8 cellular contexts compared by ENCODE assay signal in the genomic region with DNA sequence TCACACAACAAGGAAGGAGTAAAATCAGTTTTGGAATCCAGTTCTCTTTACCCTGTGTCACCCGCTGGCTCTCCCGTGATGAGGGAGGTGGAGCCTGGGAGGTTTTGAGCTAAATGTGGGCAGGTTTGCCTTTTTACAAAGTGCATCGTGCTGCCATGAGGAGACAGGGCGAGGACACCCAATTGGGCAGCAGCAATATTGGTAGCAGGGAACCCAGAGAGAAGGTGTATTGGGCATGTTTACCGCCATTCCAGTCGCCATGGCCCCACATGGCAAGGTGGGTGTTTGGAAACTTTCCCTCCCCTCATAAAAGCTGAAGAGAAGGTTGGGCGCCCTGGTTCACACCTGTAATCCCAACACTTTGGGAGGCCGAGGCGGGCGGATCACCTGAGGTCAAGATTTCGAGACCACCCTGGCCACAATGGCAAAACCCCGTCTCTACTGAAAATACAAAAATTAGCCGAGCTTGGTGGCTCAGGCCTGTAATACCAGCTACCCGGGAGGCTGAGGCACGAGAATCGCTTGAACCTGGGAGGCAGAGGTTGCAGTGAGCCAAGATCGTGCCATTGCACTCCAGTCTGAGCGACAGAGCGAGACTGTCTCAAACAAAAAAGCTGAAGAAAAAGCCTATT. TPM values are rescaled to one million over a fixed set of nuclear protein-coding genes. Genes with fewer than 3 reads are reported as not detected.
A peak's percentile ranks its signal among the peaks of the same experiment; 100 is the strongest.
DNase-seq lines count a peak whose midpoint lies in the region; TF ChIP-seq lines count a peak whose summit lies in the region.

No MANE protein-coding gene starts in this region.

- H3K36me3 ChIP-seq in A673 (ENCODE audit: insufficient read depth, low read length, poor library complexity, severe bottlenecking) (no peaks in the 10 kb centered on the region), muscle layer of duodenum (ENCODE audit: control insufficient read depth in 1 of 2, insufficient read depth in 2 of 2, low read length in 2 of 2) (peaks cover 0 to 7% of the 10 kb centered on the region in 2 donors)

- H3K9me3 ChIP-seq in A673 (ENCODE audit: low read depth, low read length, poor library complexity, severe bottlenecking) (no peaks in the 10 kb centered on the region), muscle layer of duodenum (ENCODE audit: control insufficient read depth in 1 of 2, low read length in 2 of 2) (no peaks in the 10 kb centered on the region)

- H3K27me3 ChIP-seq in A673 (replicated peaks; ENCODE audit: insufficient read depth, low read depth, low read length, poor library complexity) (no peaks in the 10 kb centered on the region), muscle layer of duodenum (ENCODE audit: low read depth, low read length) (no peaks in the 10 kb centered on the region)

- TSS peak; percentile 44 for BruUV-seq in A673 (replicated peaks; lab: Mats Ljungman, UMichigan)

- TF ChIP-seq POLR2A in erythroblast (IDR thresholded peaks at IDR 0.05; ENCODE audit: low read length): no peak

- intact Hi-C loops in A673 (cut with micrococcal nuclease; ENCODE audit: unreplicated experiment): no loop called here

- H3K27ac ChIP-seq in A673 (ENCODE audit: low read depth, low read length, poor library complexity, severe bottlenecking) (no peak overlapping the region), caudate nucleus (ENCODE audit: low read depth, low read length) (peak overlapping the region; percentile 73), muscle layer of duodenum (ENCODE audit: low read length) (peak overlapping the region; percentile 61)

- H3K4me3 ChIP-seq in A673 (ENCODE audit: low read depth, low read length, poor library complexity, severe bottlenecking): peak overlapping the region; percentile 51
- H3K4me3 ChIP-seq in Jurkat, Clone E6-1 (ENCODE audit: low read length): peak overlapping the region; percentile 70
- H3K4me3 ChIP-seq in muscle layer of duodenum (ENCODE audit: low read depth in 1 of 2, low read length in 2 of 2): peak overlapping the region; percentile 75 to 95

- CTCF ChIA-PET in A673 (lab: Charles Lee): interaction anchor here (1.2 kb wide), 1 partner anchor 62 kb away, joined by 10 read pairs; no protein-coding TSS in a partner anchor

- no peak for TF ChIP-seq CTCF in A673 (conservative IDR thresholded peaks at IDR 0.05; ENCODE audit: low read depth, low read length)

- DNase-seq in A673 (ENCODE audit: low spot score) (no peak), caudate nucleus (lab: John Stamatoyannopoulos, UW) (peak in 5 of 61 donors; percentile 15 to 45 (median 26)), erythroblast (lab: John Stamatoyannopoulos, UW) (no peak), middle frontal gyrus (ENCODE audit: extremely low spot score, low spot score) (no peak), putamen (ENCODE audit: low spot score) (no peak), NCI-H2107 (lab: John Stamatoyannopoulos, UW) (no peak)
- DNase-seq in Jurkat, Clone E6-1 (ENCODE audit: low read depth, low spot score): no peak

- H3K4me1 ChIP-seq in A673 (ENCODE audit: insufficient read depth, low read length, poor library complexity, severe bottlenecking): peaks cover 25% of the 10 kb centered on the region
- peaks cover 27 to 40% of the 10 kb centered on the region in 2 donors for H3K4me1 ChIP-seq in muscle layer of duodenum (ENCODE audit: control insufficient read depth in 1 of 2, insufficient read depth in 2 of 2, low read length in 2 of 2)

- POLR2A ChIA-PET in A673 (lab: Charles Lee; ENCODE audit: low non-redundant PET): no interaction called here

RNA-seq across cellular contexts. Expression of a gene that starts 3.5 kb away (rescaled TPM):
- 169 and 203 TPM in 2 replicates for total RNA-seq in A673 (2021)
- polyA plus RNA-seq in Jurkat, Clone E6-1 (2012; ENCODE audit: insufficient read depth, insufficient read length): 163 TPM

RNA-seq across cellular contexts. Expression of a gene that starts 37.0 kb away (rescaled TPM):
- 22.9 and 25.9 TPM in 2 replicates for total RNA-seq in A673 (2021)
- 39.7 TPM for polyA plus RNA-seq in Jurkat, Clone E6-1 (2012; ENCODE audit: insufficient read depth, insufficient read length)
